Comparison of ENCODE assay signal across 24 cellular contexts in the genomic region with DNA sequence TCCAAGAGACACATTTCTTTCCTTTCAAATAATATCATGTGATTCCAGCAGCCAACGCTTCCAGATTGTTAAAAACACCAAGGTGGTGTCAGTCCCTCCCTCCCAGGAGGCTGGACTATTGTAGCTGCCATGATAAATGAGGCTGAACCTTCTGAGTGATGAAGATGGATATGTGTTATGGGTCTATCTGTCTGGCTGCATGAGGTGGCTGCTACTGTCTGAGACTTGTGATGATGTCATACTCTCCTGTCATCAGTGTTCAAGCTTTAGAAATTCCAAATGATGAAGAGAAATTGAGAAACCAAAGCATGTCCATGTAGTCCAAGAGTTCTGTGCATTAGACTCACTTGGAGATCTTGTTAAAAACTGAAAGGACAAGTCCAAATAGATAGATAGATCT.
"Had no signal": no experiment of that assay in that cellular context is flagged by ENCODE, and none has a peak within 500 bp of the region (broad histone marks: within the 10 kb centered on the region; RNA-seq: fewer than 3 reads in every experiment).

No MANE protein-coding gene starts in this region.

- H3K4me3 ChIP-seq: SJCRH30 had no signal

- FAIRE-seq: HTR-8/SVneo had no signal

- H3K9me3 ChIP-seq: SJCRH30 had no signal

- ATAC-seq: Panc1, PC-3, Right ventricle myocardium inferior, SK-N-SH treated with all-trans-retinoic acid at 6 μM for 48 hours had no signal

- H3K27me3 ChIP-seq: SJCRH30 had no signal

- H3K4me1 ChIP-seq: SJCRH30 had no signal

- DNase-seq: Karpas-422; KG1; MM.1S; NCI-H1092 treated with DMSO at 0.1 percent for 48 hours; NCI-H1436; NCI-H187; NCI-H2029; NCI-H2081 treated with DMSO at 0.1 percent for 48 hours; NCI-H2171; NCI-H226; NCI-H446; NCI-H510A; NCI-H524 treated with DMSO at 0.1 percent for 48 hours; NCI-H69; NCI-H774; NK-92 treated with Interleukin-12 subunit alpha and Interleukin-12 subunit beta, amount 100 ng/mL, for 24 hours; PC-3; SHP77 treated with DMSO at 0.1 percent for 48 hours; SJCRH30 had no signal

- H3K27ac ChIP-seq: HL-60, SJCRH30 had no signal

- H3K36me3 ChIP-seq: SJCRH30 had no signal
